In the genomic region with DNA sequence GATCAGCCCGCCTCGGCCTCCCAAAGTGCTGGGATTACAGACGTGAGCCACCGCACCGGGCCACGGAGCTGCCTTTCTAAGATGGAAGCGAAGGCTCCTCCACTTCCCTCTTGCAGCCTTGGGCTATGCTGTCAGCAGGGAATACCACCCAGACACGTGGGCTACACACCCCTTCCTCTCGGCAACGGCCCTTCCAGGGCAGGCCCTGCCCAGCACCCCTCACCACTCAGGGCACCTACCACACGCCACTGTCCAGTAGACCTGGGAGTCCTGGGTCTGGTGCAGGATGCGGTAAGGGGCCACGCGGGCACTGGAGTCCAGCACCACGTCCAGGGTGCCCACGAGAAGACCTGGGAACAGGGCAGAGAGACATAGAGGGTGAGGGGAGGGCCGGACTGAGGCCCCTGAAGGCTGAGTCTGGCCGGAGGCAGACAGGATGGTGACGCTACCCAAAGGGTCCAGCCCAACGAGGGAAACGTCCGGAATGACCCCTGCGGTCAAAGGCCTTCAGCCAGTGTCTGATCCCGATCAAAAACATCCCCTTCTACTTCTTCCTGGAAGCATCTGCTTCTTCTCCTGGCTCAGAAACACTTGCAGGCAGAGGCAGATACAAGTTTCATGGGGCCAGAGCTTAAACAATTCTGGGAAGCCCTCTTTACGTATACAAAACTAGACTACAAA, we compare ENCODE assay signal across 16 cellular contexts.
"Had no signal": no experiment of that assay in that cellular context is flagged by ENCODE, and none has a peak within 500 bp of the region (broad histone marks: within the 10 kb centered on the region; RNA-seq: fewer than 3 reads in every experiment).

No MANE protein-coding gene starts in this region.

- H3K27me3 Mint-ChIP-seq: activated CD4-positive, alpha-beta T cell treated with anti-CD3 and anti-CD28 coated beads, Interleukin-2, amount 10 ng/mL, durations not matched to agents 24 days and 14 days; stimulated activated naive CD8-positive, alpha-beta T cell treated with anti-CD3 and anti-CD28 coated beads, Interleukin-15, amount 100 ng/mL, for 72 hours had no signal

- H3K4me3 ChIP-seq: coronary artery had no signal

- H3K27ac Mint-ChIP-seq: activated CD4-positive, alpha-beta T cell treated with anti-CD3 and anti-CD28 coated beads, Interleukin-2, amount 10 ng/mL, durations not matched to agents 24 days and 14 days; activated CD8-positive, alpha-beta T cell treated with anti-CD3 and anti-CD28 coated beads, Interleukin-2, amount 10 ng/mL, durations not matched to agents 7 days and 5 days; nephron progenitor cell; stimulated activated naive CD8-positive, alpha-beta T cell treated with anti-CD3 and anti-CD28 coated beads, Interleukin-15, amount 100 ng/mL, for 72 hours had no signal

- DNase-seq: activated CD4-positive, alpha-beta T cell treated with anti-CD3 and anti-CD28 coated beads, Interleukin-2, amount 10 ng/mL, durations not matched to agents 24 days and 14 days; activated CD4-positive, CD25-positive, alpha-beta regulatory T cell; activated CD8-positive, alpha-beta memory T cell treated with anti-CD3 and anti-CD28 coated beads, Interleukin-2, amount 50 U/mL, for 4 hours; activated CD8-positive, alpha-beta T cell treated with anti-CD3 and anti-CD28 coated beads, Interleukin-2, amount 10 ng/mL, durations not matched to agents 7 days and 5 days; activated gamma-delta T cell treated with Interleukin-2 at 50 U/mL for 16 hours; central memory CD4-positive, alpha-beta T cell; effector CD4-positive, alpha-beta T cell; foreskin keratinocyte; kidney glomerular epithelial cell; left ventricle myocardium superior; nephron progenitor cell; stimulated activated CD4-positive, alpha-beta T cell treated with anti-CD3 and anti-CD28 coated beads, Interleukin-1b, Interleukin-23, amount 100 ng/mL, for 48 hours; stimulated activated naive CD8-positive, alpha-beta T cell treated with anti-CD3 and anti-CD28 coated beads, Interleukin-15, amount 100 ng/mL, for 72 hours had no signal

- H3K4me3 Mint-ChIP-seq: activated CD4-positive, alpha-beta T cell treated with anti-CD3 and anti-CD28 coated beads, Interleukin-2, amount 10 ng/mL, durations not matched to agents 24 days and 14 days; activated CD8-positive, alpha-beta T cell treated with anti-CD3 and anti-CD28 coated beads, Interleukin-2, amount 10 ng/mL, durations not matched to agents 7 days and 5 days; nephron progenitor cell; stimulated activated naive CD8-positive, alpha-beta T cell treated with anti-CD3 and anti-CD28 coated beads, Interleukin-15, amount 100 ng/mL, for 72 hours had no signal

- H3K9me3 Mint-ChIP-seq: activated CD4-positive, alpha-beta T cell treated with anti-CD3 and anti-CD28 coated beads, Interleukin-2, amount 10 ng/mL, durations not matched to agents 24 days and 14 days; nephron progenitor cell; stimulated activated naive CD8-positive, alpha-beta T cell treated with anti-CD3 and anti-CD28 coated beads, Interleukin-15, amount 100 ng/mL, for 72 hours had no signal

- ATAC-seq: activated CD8-positive, alpha-beta T cell treated with anti-CD3 and anti-CD28 coated beads, Interleukin-2, amount 10 ng/mL, durations not matched to agents 7 days and 5 days; foreskin keratinocyte; left ventricle myocardium superior; sciatic nerve; SK-N-SH treated with all-trans-retinoic acid at 6 μM for 48 hours; stimulated activated naive CD8-positive, alpha-beta T cell treated with anti-CD3 and anti-CD28 coated beads, Interleukin-15, amount 100 ng/mL, for 72 hours had no signal

- H3K4me1 ChIP-seq: foreskin keratinocyte had no signal

- H3K27ac ChIP-seq: coronary artery, foreskin keratinocyte had no signal
